In genomic region chr17:82863941-82864720, GRCh38 we compare ENCODE assay signal across 9 cellular contexts. TPM values are rescaled to one million over a fixed set of nuclear protein-coding genes. Genes with fewer than 3 reads are reported as not detected.
DNase-seq lines count a peak whose midpoint lies in the region; ATAC-seq, FAIRE-seq and TF ChIP-seq lines count a peak whose summit lies in the region.
"Had no signal": no experiment of that assay in that cellular context is flagged by ENCODE, and none has a peak within 500 bp of the region (broad histone marks: within the 10 kb centered on the region; RNA-seq: fewer than 3 reads in every experiment).

No MANE protein-coding gene starts in this region.

- H3K4me2 ChIP-seq in astrocyte (ENCODE audit: low read length), result peak overlapping the region; percentile 71

- FAIRE-seq in astrocyte (lab: Jason Lieb, UNC), result peak; percentile 92

- H3K27ac Mint-ChIP-seq in astrocyte (ENCODE audit: unreplicated experiment), result peak overlapping the region; percentile 15

- peak overlapping the region; percentile 51 for H3K9ac ChIP-seq in astrocyte (ENCODE audit: low read length)

- H3K36me3 ChIP-seq in astrocyte (ENCODE audit: insufficient read depth, low read length), result no peaks in the 10 kb centered on the region

- H2AFZ ChIP-seq in astrocyte (ENCODE audit: low read depth, low read length), result no peak overlapping the region

- no peak for TF ChIP-seq CTCF in astrocyte (IDR thresholded peaks at IDR 0.05; ENCODE audit: insufficient read depth, low read depth, low read length)

- no peaks in the 10 kb centered on the region for H3K27me3 Mint-ChIP-seq in astrocyte (ENCODE audit: low read depth, unreplicated experiment)

- H4K20me1 ChIP-seq in astrocyte (ENCODE audit: insufficient read depth, low read length), result peaks cover 12% of the 10 kb centered on the region

- no peaks in the 10 kb centered on the region for H3K9me3 ChIP-seq in astrocyte (ENCODE audit: insufficient read depth, low read depth, low read length)

- no peak overlapping the region for H3K4me3 Mint-ChIP-seq in astrocyte (ENCODE audit: unreplicated experiment)

- H3K79me2 ChIP-seq in astrocyte (ENCODE audit: insufficient read depth, low read length), result peaks cover 25% of the 10 kb centered on the region

- peak; percentile 75 for ATAC-seq in GM21381 (IDR thresholded peaks at IDR 0.05; ENCODE audit: unreplicated experiment)

- no peaks in the 10 kb centered on the region for H3K9me3 Mint-ChIP-seq in astrocyte (ENCODE audit: unreplicated experiment)

- H3K27ac ChIP-seq in astrocyte (ENCODE audit: low read depth, low read length), result peak overlapping the region; percentile 39

- H3K4me1 ChIP-seq in astrocyte (ENCODE audit: insufficient read depth, low read length), result peaks cover 43% of the 10 kb centered on the region

- H3K27me3 ChIP-seq in astrocyte (ENCODE audit: insufficient read depth, low read length), result no peaks in the 10 kb centered on the region

- H3K4me3 ChIP-seq in astrocyte (ENCODE audit: insufficient read depth, low read depth, low read length), result no peak overlapping the region

- H3K4me1 Mint-ChIP-seq in astrocyte (ENCODE audit: low read depth, unreplicated experiment), result peaks cover 42% of the 10 kb centered on the region

- no peaks in the 10 kb centered on the region for H3K36me3 Mint-ChIP-seq in astrocyte (ENCODE audit: low read depth, unreplicated experiment)

- peak; percentile 86 for DNase-seq in DMS 273 (lab: John Stamatoyannopoulos, UW; ENCODE audit: unreplicated experiment)
- peak; percentile 86 for DNase-seq in HT1080 (ENCODE audit: low read depth)
- peak; percentile 84 for DNase-seq in T-helper 22 cell (ENCODE audit: low read depth)
- peak; percentile 89 for DNase-seq in astrocyte (ENCODE audit: low read depth)
- peak; percentile 53 for DNase-seq in mucosa of gallbladder (ENCODE audit: low spot score)
- DNase-seq in stimulated activated naive CD4-positive, alpha-beta T cell (lab: John Stamatoyannopoulos, UW), result peak; percentile 78 to 94 (median 88)
- no peak for DNase-seq in NCI-H1092 treated with DMSO at 0.1 percent for 48 hours (lab: John Stamatoyannopoulos, UW)

RNA-seq across cellular contexts. Expression of gene ZNF750, which starts 24.3 kb away (rescaled TPM):
- not detected in 2 replicates for total RNA-seq in HT1080 (2014; rRNA removed; shearing (Covaris generic))
- not detected in 2 replicates for polyA plus RNA-seq in HT1080 (2015; cell fraction: cytosol; rRNA removed)
- not detected in 2 replicates for polyA plus RNA-seq in HT1080 (2015; cell fraction: nucleus; rRNA removed)
- total RNA-seq in astrocyte, result 0.07 and 0.34 TPM in 2 replicates
- not detected for total RNA-seq in mucosa of gallbladder
- total RNA-seq: T-helper 1 cell treated with Interleukin-12 subunit alpha and Interleukin-12 subunit beta and Interleukin-4 antibody, amounts not matched to agents 30 ng/mL and 1 ng/mL, for 36 hours had no signal
